Comparison of ENCODE assay signal across 9 cellular contexts in genomic region chr14:20683125-20683895, GRCh38. TPM values are rescaled to one million over a fixed set of nuclear protein-coding genes. Genes with fewer than 3 reads are reported as not detected.
DNase-seq lines count a peak whose midpoint lies in the region; ATAC-seq and TF ChIP-seq lines count a peak whose summit lies in the region.
"Had no signal": no experiment of that assay in that cellular context is flagged by ENCODE, and none has a peak within 500 bp of the region (broad histone marks: within the 10 kb centered on the region; RNA-seq: fewer than 3 reads in every experiment).

No MANE protein-coding gene starts in this region.

- TF ChIP-seq EP300 in tibial nerve (IDR thresholded peaks at IDR 0.05) = no peak

- no peak overlapping the region for H3K27ac Mint-ChIP-seq in activated naive CD4-positive, alpha-beta T cell treated with anti-CD3 and anti-CD28 coated beads, Interleukin-2, amount 50 U/mL, for 72 hours

- TF ChIP-seq CTCF in cardiac muscle cell (IDR thresholded peaks at IDR 0.05; ENCODE audit: low read depth, low read length) = no peak
- no peak for TF ChIP-seq CTCF in parathyroid adenoma (IDR thresholded peaks at IDR 0.05)
- TF ChIP-seq CTCF in tibial nerve (IDR thresholded peaks at IDR 0.05) = no peak

- peak overlapping the region; percentile 98 for H3K4me2 ChIP-seq in parathyroid adenoma (ENCODE audit: low read length)

- peak overlapping the region; percentile 71 for H3K4me3 ChIP-seq in Jurkat, Clone E6-1 (ENCODE audit: low read length)
- H3K4me3 ChIP-seq in cardiac muscle cell (peak overlapping the region; percentile 64), parathyroid adenoma (ENCODE audit: low read depth, low read length) (peak overlapping the region; percentile 95), tibial nerve (peak overlapping the region; percentile 65 to 94 (median 84))

- 0 to 1% methylated on average over 38 of the region's 38 CpGs for WGBS in tibial nerve, 2 donors

- peak overlapping the region; percentile 93 for H3K27ac ChIP-seq in cardiac muscle cell
- peak overlapping the region; percentile 99 for H3K27ac ChIP-seq in parathyroid adenoma
- H3K27ac ChIP-seq in tibial nerve = peak overlapping the region; percentile 98 to 100 (median 100)

- H3K4me1 ChIP-seq in cardiac muscle cell (ENCODE audit: low read depth) (no peaks in the 10 kb centered on the region), parathyroid adenoma (peaks cover 15% of the 10 kb centered on the region), tibial nerve (peaks cover 0 to 45% (median 28%) of the 10 kb centered on the region in 4 donors)

- no peak for TF ChIP-seq POLR2A in tibial nerve (IDR thresholded peaks at IDR 0.05)

- H3K27me3 ChIP-seq in cardiac muscle cell (no peaks in the 10 kb centered on the region), parathyroid adenoma (ENCODE audit: control insufficient read depth, insufficient read depth, low read length) (no peaks in the 10 kb centered on the region), tibial nerve (no peaks in the 10 kb centered on the region)

- peak overlapping the region; percentile 100 for H2AFZ ChIP-seq in parathyroid adenoma

- H3K9me3 Mint-ChIP-seq in activated naive CD4-positive, alpha-beta T cell treated with anti-CD3 and anti-CD28 coated beads, Interleukin-2, amount 50 U/mL, for 72 hours = no peaks in the 10 kb centered on the region

- no peaks in the 10 kb centered on the region for H3K79me2 ChIP-seq in parathyroid adenoma

- H3K36me3 ChIP-seq in cardiac muscle cell (no peaks in the 10 kb centered on the region), parathyroid adenoma (ENCODE audit: control insufficient read depth, insufficient read depth, low read length) (no peaks in the 10 kb centered on the region), tibial nerve (no peaks in the 10 kb centered on the region)

- ATAC-seq in GM21528 (IDR thresholded peaks at IDR 0.05; ENCODE audit: low FRiP score, unreplicated experiment) = peak; percentile 24
- ATAC-seq in activated naive CD4-positive, alpha-beta T cell treated with anti-CD3 and anti-CD28 coated beads, Interleukin-2, amount 50 U/mL, for 72 hours = peak; percentile 45 to 50

- H3K9me3 ChIP-seq in cardiac muscle cell (ENCODE audit: low read depth) (no peaks in the 10 kb centered on the region), parathyroid adenoma (ENCODE audit: control insufficient read depth, low read length) (no peaks in the 10 kb centered on the region), tibial nerve (no peaks in the 10 kb centered on the region)

- peak overlapping the region; percentile 95 for H3K9ac ChIP-seq in parathyroid adenoma

- DNase-seq in DMS 273 (lab: John Stamatoyannopoulos, UW; ENCODE audit: unreplicated experiment) (peak; percentile 95), SK-N-DZ (ENCODE audit: low spot score) (peak; percentile 79), cardiac muscle cell (ENCODE audit: low read depth in 1 of 2, low spot score in 1 of 2) (peak; percentile 72 to 92), tibial nerve (ENCODE audit: low spot score in 2 of 2) (peak; percentile 55 to 91)
- DNase-seq in Jurkat, Clone E6-1 (ENCODE audit: low read depth, low spot score) = peak; percentile 93
- DNase-seq in activated naive CD4-positive, alpha-beta T cell treated with anti-CD3 and anti-CD28 coated beads, Interleukin-2, amount 50 U/mL, for 72 hours (ENCODE audit: low spot score in 2 of 2) = peak; percentile 78 to 82

- peaks cover 0 to 5% of the 10 kb centered on the region in 2 donors for H3K36me3 Mint-ChIP-seq in activated naive CD4-positive, alpha-beta T cell treated with anti-CD3 and anti-CD28 coated beads, Interleukin-2, amount 50 U/mL, for 72 hours

RNA-seq across cellular contexts. Expression of gene RNASE4, which starts 1.1 kb away (rescaled TPM):
- polyA plus RNA-seq in Jurkat, Clone E6-1 (2012; ENCODE audit: insufficient read depth, insufficient read length) = 5.3 TPM
- 0.20 and 1.4 TPM in 2 replicates for polyA plus RNA-seq in SK-N-DZ (2014; cell fraction: cytosol; rRNA removed)
- not detected in 2 replicates for polyA plus RNA-seq in SK-N-DZ (2014; cell fraction: nucleus; rRNA removed)
- under 1 TPM; 0.23 to 0.60 TPM for total RNA-seq in activated naive CD4-positive, alpha-beta T cell treated with anti-CD3 and anti-CD28 coated beads, Interleukin-2, amount 50 U/mL, for 72 hours
- total RNA-seq in cardiac muscle cell = 9.1 and 9.6 TPM in 2 replicates
- 7.2 and 12.4 TPM in 2 replicates for polyA plus RNA-seq in cardiac muscle cell
- total RNA-seq in tibial nerve = 100 to 1,000 TPM in 2 of 4 donors, 10 to 100 TPM in 2; 90.9 to 193 (median 118) TPM

RNA-seq across cellular contexts. Expression of gene ANG, which starts 5.3 kb away (rescaled TPM):
- 3.3 TPM for polyA plus RNA-seq in Jurkat, Clone E6-1 (2012; ENCODE audit: insufficient read depth, insufficient read length)
- polyA plus RNA-seq in SK-N-DZ (2014; cell fraction: cytosol; rRNA removed) = 0.17 TPM in 1 of 2 replicates, not detected in the other
- polyA plus RNA-seq in SK-N-DZ (2014; cell fraction: nucleus; rRNA removed) = 0.19 TPM in 1 of 2 replicates, not detected in the other
- 1 to 10 TPM in 1 of 2 donors, under 1 TPM in 1; 0.48 to 4.1 TPM for total RNA-seq in activated naive CD4-positive, alpha-beta T cell treated with anti-CD3 and anti-CD28 coated beads, Interleukin-2, amount 50 U/mL, for 72 hours
- total RNA-seq in cardiac muscle cell = 0.83 and 3.8 TPM in 2 replicates
- 2.1 and 2.7 TPM in 2 replicates for polyA plus RNA-seq in cardiac muscle cell
- total RNA-seq in tibial nerve = 10 to 100 TPM; 31.2 to 41.9 (median 39.5) TPM

RNA-seq across cellular contexts. Expression of gene OR6S1, which starts 41.8 kb away (rescaled TPM):
- polyA plus RNA-seq in Jurkat, Clone E6-1 (2012; ENCODE audit: insufficient read depth, insufficient read length) = not detected
- polyA plus RNA-seq in SK-N-DZ (2014; cell fraction: cytosol; rRNA removed) = not detected in 2 replicates
- not detected in 2 replicates for polyA plus RNA-seq in SK-N-DZ (2014; cell fraction: nucleus; rRNA removed)
- total RNA-seq in activated naive CD4-positive, alpha-beta T cell treated with anti-CD3 and anti-CD28 coated beads, Interleukin-2, amount 50 U/mL, for 72 hours = not detected
- total RNA-seq in cardiac muscle cell (not detected in 2 replicates), tibial nerve (not detected)
- not detected in 2 replicates for polyA plus RNA-seq in cardiac muscle cell
- total RNA-seq: pulmonary artery endothelial cell had no signal

Comparison
In these comparisons a context has a peak if more than half of its experiments do, and no peak if none do; other contexts are left out.
1. Peak in every context shown above with its lines: DNase-seq, ATAC-seq, H3K4me3 ChIP-seq and H3K27ac ChIP-seq.